In the genomic region with DNA sequence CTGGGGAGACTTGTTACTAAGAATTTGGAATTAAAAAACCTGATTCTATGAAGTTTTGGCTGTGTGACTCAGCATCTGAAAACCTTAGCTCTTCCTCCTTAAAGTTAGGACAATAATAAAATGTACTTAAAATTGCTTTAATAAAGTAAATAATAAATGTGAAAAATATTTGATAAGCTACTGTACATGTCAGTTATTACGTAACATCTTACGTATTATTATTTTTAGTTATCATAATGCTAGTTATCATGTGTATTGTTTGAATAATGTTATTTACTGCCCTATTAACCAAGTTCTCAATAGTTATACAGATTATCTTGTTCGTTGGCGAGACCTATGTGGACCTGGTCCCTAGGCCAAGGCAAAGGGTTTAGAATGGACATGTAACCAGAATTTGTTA, we compare ENCODE assay signal across 24 cellular contexts.
DNase-seq lines count a peak whose midpoint lies in the region; ATAC-seq, FAIRE-seq and TF ChIP-seq lines count a peak whose summit lies in the region.
"Had no signal": no experiment of that assay in that cellular context is flagged by ENCODE, and none has a peak within 500 bp of the region (broad histone marks: within the 10 kb centered on the region; RNA-seq: fewer than 3 reads in every experiment).

No MANE protein-coding gene starts in this region.

- H3K4me3 ChIP-seq in HepG2 (replicated peaks in 1 of 3; ENCODE audit: insufficient read depth in 1 of 3, low read depth in 2 of 3, low read length in 3 of 3) (no peak overlapping the region), right lobe of liver (no peak overlapping the region), H1 (ENCODE audit: extremely low read depth in 1 of 4, insufficient read depth in 2 of 4, low read depth in 3 of 4, low read length in 4 of 4) (no peak overlapping the region), kidney (ENCODE audit: low read length in 2 of 2) (no peak overlapping the region)
- H3K4me3 ChIP-seq: A549, BLaER1, GM12878 had no signal

- H2AK5ac ChIP-seq in H1 (ENCODE audit: low read depth, low read length): no peak overlapping the region

- no peak overlapping the region for H2BK120ac ChIP-seq in H1 (replicated peaks; ENCODE audit: low read depth, low read length)

- no peak overlapping the region for H4K91ac ChIP-seq in H1 (replicated peaks; ENCODE audit: insufficient read length, low read length)

- no peak overlapping the region for H2AFZ ChIP-seq in HepG2 (ENCODE audit: low read length)
- 0 out of 2 replicates have a peak overlapping the region, but pooled peaks have one; percentile 14 for H2AFZ ChIP-seq in H1 (ENCODE audit: low read length)

- BruUV-seq in HepG2 (replicated peaks; lab: Mats Ljungman, UMichigan): no TSS peak

- no peak overlapping the region for H3K56ac ChIP-seq in H1 (replicated peaks; ENCODE audit: insufficient read length, low read depth, low read length)

- no peak overlapping the region for H3K14ac ChIP-seq in H1 (ENCODE audit: insufficient read length)

- no peak overlapping the region for H3K4ac ChIP-seq in H1 (replicated peaks; ENCODE audit: insufficient read length, low read depth, low read length)

- H4K20me1 ChIP-seq in HepG2 (ENCODE audit: insufficient read depth, low read length) (no peaks in the 10 kb centered on the region), H1 (replicated peaks in 1 of 2; ENCODE audit: control insufficient read depth in 1 of 2, insufficient read depth in 2 of 2, low read length in 2 of 2) (no peaks in the 10 kb centered on the region)
- H4K20me1 ChIP-seq: BLaER1 had no signal

- FAIRE-seq in HepG2 (lab: Jason Lieb, UNC): no peak
- no peak for FAIRE-seq in H1 (lab: Jason Lieb, UNC)
- FAIRE-seq in kidney (lab: Jason Lieb, UNC): no peak
- no peak for FAIRE-seq in frontal cortex (lab: Jason Lieb, UNC)
- FAIRE-seq: A549, GM12878, GM12892, GM18507 had no signal

- H3K27ac ChIP-seq in HepG2 (ENCODE audit: extremely low read length, insufficient read depth, low read length) (no peak overlapping the region), right lobe of liver (no peak overlapping the region), H1 (ENCODE audit: low read depth, low read length) (no peak overlapping the region), kidney (ENCODE audit: low read depth in 2 of 2, low read length in 2 of 2) (no peak overlapping the region)
- H3K27ac ChIP-seq: 22Rv1, A549, BLaER1 had no signal

- H3K9ac ChIP-seq in HepG2 (ENCODE audit: insufficient read depth, low read depth, low read length) (no peak overlapping the region), H1 (replicated peaks in 1 of 4; ENCODE audit: extremely low read depth in 1 of 4, low read depth in 3 of 4, low read length in 3 of 4) (no peak overlapping the region), kidney (ENCODE audit: low read length in 2 of 2) (no peak overlapping the region)
- H3K9ac ChIP-seq: BLaER1 had no signal

- TF ChIP-seq RAD21 in HepG2 (CRISPR knock-in tag; IDR thresholded peaks at IDR 0.05) (no peak), H1 (IDR thresholded peaks at IDR 0.05 in 1 of 2, conservative IDR thresholded peaks at IDR 0.05 in 1 of 2; ENCODE audit: low read depth in 2 of 2, low read length in 2 of 2) (no peak)

- no peak overlapping the region for H3K18ac ChIP-seq in H1 (ENCODE audit: extremely low read depth, low read length)

- no peak overlapping the region for H3K23ac ChIP-seq in H1 (ENCODE audit: insufficient read length)

- H3K36me3 ChIP-seq in HepG2 (replicated peaks in 1 of 2; ENCODE audit: control insufficient read depth in 1 of 2, insufficient read depth in 2 of 2, low read length in 2 of 2) (no peaks in the 10 kb centered on the region), right lobe of liver (no peaks in the 10 kb centered on the region), H1 (ENCODE audit: control insufficient read depth in 2 of 4, insufficient read depth in 4 of 4, low read length in 3 of 4) (no peaks in the 10 kb centered on the region), kidney (ENCODE audit: control insufficient read depth in 1 of 2, insufficient read depth in 2 of 2, low read length in 2 of 2) (no peaks in the 10 kb centered on the region)
- H3K36me3 ChIP-seq: BE2C, BLaER1 had no signal

- TF ChIP-seq POLR2A in HepG2 (IDR thresholded peaks at IDR 0.05; ENCODE audit: insufficient read depth in 1 of 2, low read depth in 2 of 2, low read length in 2 of 2) (no peak), right lobe of liver (IDR thresholded peaks at IDR 0.05) (no peak), H1 (IDR thresholded peaks at IDR 0.05; ENCODE audit: control extremely low read depth in 1 of 2, low read depth in 2 of 2, low read length in 2 of 2) (no peak)

- no peaks in the 10 kb centered on the region for H3K4me1 ChIP-seq in HepG2 (ENCODE audit: insufficient read depth, low read length)
- no peaks in the 10 kb centered on the region for H3K4me1 ChIP-seq in right lobe of liver
- H3K4me1 ChIP-seq in H1 (replicated peaks in 1 of 4; ENCODE audit: control insufficient read depth in 3 of 4, insufficient read depth in 4 of 4, low read length in 3 of 4): no peaks in the 10 kb centered on the region
- no peaks in the 10 kb centered on the region for H3K4me1 ChIP-seq in kidney (ENCODE audit: control insufficient read depth in 1 of 2, insufficient read depth in 1 of 2, low read depth in 1 of 2, low read length in 2 of 2)
- H3K4me1 ChIP-seq: A549, BE2C, BLaER1 had no signal

- ATAC-seq in HepG2 (no peak), right lobe of liver (no peak)
- ATAC-seq: A549, GM12878 had no signal

- H3K79me2 ChIP-seq in HepG2 (ENCODE audit: insufficient read depth, low read length) (no peaks in the 10 kb centered on the region), H1 (ENCODE audit: control insufficient read depth in 1 of 2, insufficient read depth in 2 of 2, low read length in 2 of 2) (no peaks in the 10 kb centered on the region)

- H4K5ac ChIP-seq in H1 (ENCODE audit: insufficient read length, low read depth, low read length): no peak overlapping the region

- intact Hi-C loops in HepG2 (cut with micrococcal nuclease; ENCODE audit: unreplicated experiment): no loop called here
- intact Hi-C loops in right lobe of liver (cut with DNase I): no loop called here
- intact Hi-C loops in kidney (cut with DNase I): no loop called here

- H3K27me3 ChIP-seq in HepG2 (ENCODE audit: control insufficient read depth in 1 of 2, insufficient read depth in 2 of 2, low read length in 2 of 2): no peaks in the 10 kb centered on the region; a peak in 1 of 5 replicates
- no peaks in the 10 kb centered on the region for H3K27me3 ChIP-seq in right lobe of liver
- H3K27me3 ChIP-seq in H1 (replicated peaks in 1 of 4; ENCODE audit: control insufficient read depth in 3 of 4, extremely low read depth in 1 of 4, insufficient read depth in 3 of 4, low read length in 3 of 4): no peaks in the 10 kb centered on the region
- H3K27me3 ChIP-seq: BE2C, BLaER1 had no signal

- no peak for DNase-seq in HepG2 (ENCODE audit: low spot score)
- DNase-seq in right lobe of liver: no peak
- no peak for DNase-seq in H1 (ENCODE audit: low read depth in 1 of 2, low spot score in 2 of 2)
- no peak for DNase-seq in kidney
- DNase-seq in frontal cortex (ENCODE audit: low spot score in 2 of 2): no peak
- DNase-seq: BE2C; C1 segment of cervical spinal cord; CD4-positive, alpha-beta memory T cell; CD4-positive, CD25-positive, alpha-beta regulatory T cell; CD8-positive, alpha-beta memory T cell; COR-L47; DMS 273 treated with DMSO at 0.1 percent for 48 hours; DMS153; DMS53; DMS79; DND-41; EL; GDM1 had no signal

- in situ Hi-C loops in HepG2 (cut with HindIII; ENCODE audit: extremely low pct_ligation_motif_present, low pct_unique_long_range_greater_than_20kb): no loop called here

- H3K23me2 ChIP-seq in H1 (ENCODE audit: low read depth, low read length): no peaks in the 10 kb centered on the region

- H2BK15ac ChIP-seq in H1 (ENCODE audit: low read length): no peak overlapping the region

- 38% methylated on average over 4 of the region's 4 CpGs for WGBS in HepG2 (ENCODE audit: low lambda C conversion rate)
- 69% methylated on average over 4 of the region's 4 CpGs for WGBS in right lobe of liver (ENCODE audit: insufficient coverage, low coverage, low lambda C conversion rate, missing lambda C conversion rate)
- WGBS in H1 (ENCODE audit: extremely low coverage in 1 of 2, insufficient coverage in 1 of 2, insufficient read length in 1 of 2, insufficient replicate concordance in 2 of 2, low coverage in 1 of 2, low lambda C conversion rate in 2 of 2, missing lambda C conversion rate in 1 of 2), 2 experiments: 91% methylated on average over 4 of the region's 4 CpGs; no CpG with 5 or more reads in 1 of the 2 experiments

- no peak overlapping the region for H2BK12ac ChIP-seq in H1 (ENCODE audit: low read depth, low read length)

- H4K8ac ChIP-seq in H1 (ENCODE audit: extremely low read depth, insufficient read depth, low read length): no peak overlapping the region

- CTCF ChIA-PET in HepG2 (lab: Yijun Ruan, JAX; ENCODE audit: low intra/inter-chr PET ratio, low total read pairs): no interaction called here
- CTCF ChIA-PET in H1 (lab: Charles Lee; ENCODE audit: partially characterized antibody): no interaction called here

- H2BK5ac ChIP-seq in H1 (ENCODE audit: low read depth, low read length): no peak overlapping the region

- no peak for TF ChIP-seq CTCF in HepG2 (CRISPR knock-in tag; IDR thresholded peaks at IDR 0.05)
- TF ChIP-seq CTCF in right lobe of liver (IDR thresholded peaks at IDR 0.05): no peak
- TF ChIP-seq CTCF in H1 (IDR thresholded peaks at IDR 0.05; ENCODE audit: control extremely low read depth in 1 of 3, insufficient read depth in 1 of 3, low read depth in 1 of 3, low read length in 3 of 3): no peak
- no peak for TF ChIP-seq CTCF in kidney (IDR thresholded peaks at IDR 0.05; ENCODE audit: borderline replicate concordance, extremely low read depth, insufficient read depth)

- no peak overlapping the region for H2BK20ac ChIP-seq in H1 (ENCODE audit: low read length)

- H3K9me3 ChIP-seq in HepG2 (ENCODE audit: low read length) (no peaks in the 10 kb centered on the region), right lobe of liver (no peaks in the 10 kb centered on the region), H1 (ENCODE audit: insufficient read depth in 2 of 2, low read depth in 1 of 2, low read length in 1 of 2) (no peaks in the 10 kb centered on the region), kidney (ENCODE audit: control insufficient read depth in 1 of 2, low read length in 2 of 2) (no peaks in the 10 kb centered on the region)
- H3K9me3 ChIP-seq: A549, BE2C, BLaER1 had no signal

- no peak for TF ChIP-seq EP300 in HepG2 (IDR thresholded peaks at IDR 0.05; ENCODE audit: low read depth in 2 of 2, low read length in 2 of 2)
- no peak for TF ChIP-seq EP300 in HepG2 (CRISPR knock-in tag; IDR thresholded peaks at IDR 0.05; ENCODE audit: borderline replicate concordance)
- no peak for TF ChIP-seq EP300 in H1 (IDR thresholded peaks at IDR 0.05; ENCODE audit: borderline replicate concordance in 1 of 2, low read depth in 2 of 2, low read length in 2 of 2)

- H3K4me2 ChIP-seq in HepG2 (ENCODE audit: low read depth, low read length) (no peak overlapping the region), H1 (ENCODE audit: insufficient read depth in 1 of 2, low read depth in 2 of 2, low read length in 2 of 2) (no peak overlapping the region)
- H3K4me2 ChIP-seq: A549, BLaER1 had no signal

- POLR2A ChIA-PET in HepG2 (lab: Yijun Ruan, JAX): no interaction called here
- POLR2A ChIA-PET in H1 (lab: Charles Lee; ENCODE audit: partially characterized antibody): no interaction called here

- H3K79me1 ChIP-seq in H1 (ENCODE audit: low read depth, low read length): no peaks in the 10 kb centered on the region

Comparison
In these comparisons a context has a peak if more than half of its experiments do, and no peak if none do; other contexts are left out.
1. Of the 41 proteins assayed by ChIP-seq in both HepG2 and H1: peak only in HepG2: CEBPB; only in H1: none; in both: none; in neither: 40.